20 cellular contexts compared by ENCODE assay signal in genomic region chr14:73250317-73250713, GRCh38. TPM values are rescaled to one million over a fixed set of nuclear protein-coding genes. Genes with fewer than 3 reads are reported as not detected.
DNase-seq lines count a peak whose midpoint lies in the region; ATAC-seq, FAIRE-seq and TF ChIP-seq lines count a peak whose summit lies in the region.
"Had no signal": no experiment of that assay in that cellular context is flagged by ENCODE, and none has a peak within 500 bp of the region (broad histone marks: within the 10 kb centered on the region; RNA-seq: fewer than 3 reads in every experiment).

No MANE protein-coding gene starts in this region.

- WGBS in H1 (ENCODE audit: extremely low coverage in 1 of 2, insufficient coverage in 1 of 2, insufficient read length in 1 of 2, insufficient replicate concordance in 2 of 2, low coverage in 1 of 2, low lambda C conversion rate in 2 of 2, missing lambda C conversion rate in 1 of 2), 2 experiments: 89% methylated on average over 11 of the region's 11 CpGs; no CpG with 5 or more reads in 1 of the 2 experiments
- WGBS in neuronal stem cell (ENCODE audit: extremely low coverage in 2 of 2, insufficient read length in 2 of 2, insufficient replicate concordance in 1 of 2), 2 donors: no CpG with 5 or more reads among the region's 11 CpGs
- WGBS in aorta, 2 donors: 88 to 91% methylated on average over 11 of the region's 11 CpGs

- no peak overlapping the region for H3K4me3 Mint-ChIP-seq in activated CD8-positive, alpha-beta memory T cell treated with anti-CD3 and anti-CD28 coated beads, Interleukin-2, amount 10 ng/mL, durations not matched to agents 7 days and 5 days
- H3K4me3 Mint-ChIP-seq: CD14-positive monocyte; CD4-positive, alpha-beta memory T cell had no signal

- peak overlapping the region in 2 of 11 experiments; percentile 3 to 31; a peak in 1 of 22 replicates for H3K9ac ChIP-seq in BLaER1 treated with 17β-estradiol and CSF1 and Interleukin-3, amounts not matched to agents 10 nM and 100 nM
- H3K9ac ChIP-seq in H1 (replicated peaks in 1 of 4; ENCODE audit: extremely low read depth in 1 of 4, low read depth in 3 of 4, low read length in 3 of 4): no peak overlapping the region
- H3K9ac ChIP-seq in neuronal stem cell (ENCODE audit: low read depth, low read length, poor library complexity): no peak overlapping the region
- H3K9ac ChIP-seq: GM23248 had no signal

- peaks cover 29% of the 10 kb centered on the region for H3K4me1 Mint-ChIP-seq in activated CD8-positive, alpha-beta memory T cell treated with anti-CD3 and anti-CD28 coated beads, Interleukin-2, amount 10 ng/mL, durations not matched to agents 7 days and 5 days

- no peaks in the 10 kb centered on the region; a peak in 1 of 4 replicates for H3K79me2 ChIP-seq in H1 (ENCODE audit: control insufficient read depth in 1 of 2, insufficient read depth in 2 of 2, low read length in 2 of 2)

- TF ChIP-seq CTCF in H1 (IDR thresholded peaks at IDR 0.05; ENCODE audit: control extremely low read depth in 1 of 3, insufficient read depth in 1 of 3, low read depth in 1 of 3, low read length in 3 of 3): no peak

- no peak overlapping the region for H3K27ac Mint-ChIP-seq in activated CD8-positive, alpha-beta memory T cell treated with anti-CD3 and anti-CD28 coated beads, Interleukin-2, amount 10 ng/mL, durations not matched to agents 7 days and 5 days
- H3K27ac Mint-ChIP-seq: CD4-positive, alpha-beta memory T cell; IgD-negative memory B cell had no signal

- no peaks in the 10 kb centered on the region for H3K9me3 ChIP-seq in BLaER1 treated with 17β-estradiol and CSF1 and Interleukin-3, amounts not matched to agents 10 nM and 100 nM (replicated peaks in 1 of 11)
- no peaks in the 10 kb centered on the region for H3K9me3 ChIP-seq in H1 (ENCODE audit: insufficient read depth in 2 of 2, low read depth in 1 of 2, low read length in 1 of 2)
- peaks cover 0 to 2% of the 10 kb centered on the region in 2 donors for H3K9me3 ChIP-seq in neuronal stem cell (replicated peaks in 1 of 2; ENCODE audit: control insufficient read depth in 2 of 2, insufficient read depth in 1 of 2, low read depth in 1 of 2, low read length in 2 of 2)
- H3K9me3 ChIP-seq in aorta (ENCODE audit: control insufficient read depth, low read length): no peaks in the 10 kb centered on the region
- H3K9me3 ChIP-seq: BE2C had no signal

- no peaks in the 10 kb centered on the region for H3K9me3 Mint-ChIP-seq in activated CD8-positive, alpha-beta memory T cell treated with anti-CD3 and anti-CD28 coated beads, Interleukin-2, amount 10 ng/mL, durations not matched to agents 7 days and 5 days (ENCODE audit: low read depth)
- H3K9me3 Mint-ChIP-seq: CD14-positive monocyte; CD4-positive, alpha-beta memory T cell; IgD-negative memory B cell had no signal

- no peak for FAIRE-seq in H1 (lab: Jason Lieb, UNC)
- FAIRE-seq: GM12878, H54 had no signal

- H2BK20ac ChIP-seq in H1 (ENCODE audit: low read length): no peak overlapping the region

- H4K91ac ChIP-seq in H1 (replicated peaks; ENCODE audit: insufficient read length, low read length) (no peak overlapping the region), neuronal stem cell (ENCODE audit: low read depth, low read length, poor library complexity) (no peak overlapping the region)

- CTCF ChIA-PET in H1 (lab: Charles Lee; ENCODE audit: partially characterized antibody): interaction anchor here (1.0 to 2.4 kb wide), 6 partner anchors 8 to 77 kb away, joined by 3 to 10 read pairs (median 4); no protein-coding TSS in a partner anchor
- CTCF ChIA-PET in activated CD8-positive, alpha-beta memory T cell treated with anti-CD3 and anti-CD28 coated beads, Interleukin-2, amount 10 ng/mL, durations not matched to agents 7 days and 5 days (lab: Charles Lee): no interaction called here

- H2BK5ac ChIP-seq in H1 (ENCODE audit: low read depth, low read length) (0 out of 2 replicates have a peak overlapping the region, but pooled peaks have one; percentile 48), neuronal stem cell (ENCODE audit: low read length) (no peak overlapping the region)

- H3K27me3 ChIP-seq in BLaER1 treated with 17β-estradiol and CSF1 and Interleukin-3, amounts not matched to agents 10 nM and 100 nM: peaks cover 4 to 26% (median 24%) of the 10 kb centered on the region in 11 experiments; a peak in 20 of 22 replicates
- H3K27me3 ChIP-seq in H1 (replicated peaks in 1 of 4; ENCODE audit: control insufficient read depth in 3 of 4, extremely low read depth in 1 of 4, insufficient read depth in 3 of 4, low read length in 3 of 4) (no peaks in the 10 kb centered on the region), neuronal stem cell (ENCODE audit: control insufficient read depth in 3 of 3, insufficient read depth in 3 of 3, low read depth in 1 of 3, low read length in 3 of 3) (no peaks in the 10 kb centered on the region), aorta (ENCODE audit: control insufficient read depth in 1 of 2, insufficient read depth in 2 of 2, low read length in 1 of 2) (no peaks in the 10 kb centered on the region)
- H3K27me3 ChIP-seq: BE2C had no signal

- H3K23me2 ChIP-seq in H1 (ENCODE audit: low read depth, low read length): no peaks in the 10 kb centered on the region; the same call in 1 of the 2 replicates

- ATAC-seq in aorta (ENCODE audit: low FRiP score): no peak
- no peak for ATAC-seq in activated CD8-positive, alpha-beta memory T cell treated with anti-CD3 and anti-CD28 coated beads, Interleukin-2, amount 10 ng/mL, durations not matched to agents 7 days and 5 days
- ATAC-seq: GM12878 had no signal

- no peak overlapping the region for H3K56ac ChIP-seq in H1 (replicated peaks; ENCODE audit: insufficient read length, low read depth, low read length)

- no peaks in the 10 kb centered on the region for H3K36me3 ChIP-seq in BLaER1 treated with 17β-estradiol and CSF1 and Interleukin-3, amounts not matched to agents 10 nM and 100 nM
- H3K36me3 ChIP-seq in H1 (ENCODE audit: control insufficient read depth in 2 of 4, insufficient read depth in 4 of 4, low read length in 3 of 4): peaks cover 0 to 11% (median 4%) of the 10 kb centered on the region in 4 experiments; a peak in 5 of 8 replicates
- peaks cover 0 to 18% of the 10 kb centered on the region in 2 donors for H3K36me3 ChIP-seq in neuronal stem cell (replicated peaks in 1 of 2; ENCODE audit: control insufficient read depth in 2 of 2, insufficient read depth in 2 of 2, low read length in 2 of 2)
- H3K36me3 ChIP-seq in aorta (ENCODE audit: control insufficient read depth in 1 of 2, insufficient read depth in 2 of 2, low read length in 1 of 2): no peaks in the 10 kb centered on the region
- H3K36me3 ChIP-seq: BE2C had no signal

- H3K27me3 Mint-ChIP-seq in activated CD8-positive, alpha-beta memory T cell treated with anti-CD3 and anti-CD28 coated beads, Interleukin-2, amount 10 ng/mL, durations not matched to agents 7 days and 5 days: peaks cover 2% of the 10 kb centered on the region

- H4K5ac ChIP-seq in H1 (ENCODE audit: insufficient read length, low read depth, low read length): no peak overlapping the region

- TF ChIP-seq EP300 in H1 (IDR thresholded peaks at IDR 0.05; ENCODE audit: borderline replicate concordance in 1 of 2, low read depth in 2 of 2, low read length in 2 of 2): no peak

- H3K14ac ChIP-seq in H1 (ENCODE audit: insufficient read length): no peak overlapping the region
- no peak overlapping the region for H3K14ac ChIP-seq in neuronal stem cell (ENCODE audit: low read length)

- H2BK12ac ChIP-seq in H1 (ENCODE audit: low read depth, low read length) (no peak overlapping the region), neuronal stem cell (ENCODE audit: low read length) (no peak overlapping the region)

- no peak for TF ChIP-seq RAD21 in H1 (IDR thresholded peaks at IDR 0.05 in 1 of 2, conservative IDR thresholded peaks at IDR 0.05 in 1 of 2; ENCODE audit: low read depth in 2 of 2, low read length in 2 of 2)

- H2BK120ac ChIP-seq in H1 (replicated peaks; ENCODE audit: low read depth, low read length) (no peak overlapping the region), neuronal stem cell (ENCODE audit: low read depth, low read length) (no peak overlapping the region)

- H2BK15ac ChIP-seq in H1 (ENCODE audit: low read length) (no peak overlapping the region), neuronal stem cell (ENCODE audit: low read length) (no peak overlapping the region)

- H3K18ac ChIP-seq in H1 (ENCODE audit: extremely low read depth, low read length) (no peak overlapping the region), neuronal stem cell (ENCODE audit: low read length) (no peak overlapping the region)

- H4K8ac ChIP-seq in H1 (ENCODE audit: extremely low read depth, insufficient read depth, low read length): no peak overlapping the region
- no peak overlapping the region for H4K8ac ChIP-seq in neuronal stem cell (ENCODE audit: low read depth, low read length)

- no peak overlapping the region for H3K4ac ChIP-seq in H1 (replicated peaks; ENCODE audit: insufficient read length, low read depth, low read length)
- H3K4ac ChIP-seq in neuronal stem cell (ENCODE audit: low read length): no peak overlapping the region

- H3K4me2 ChIP-seq in BLaER1 treated with 17β-estradiol and CSF1 and Interleukin-3, amounts not matched to agents 10 nM and 100 nM: peak overlapping the region; percentile 73 to 98 (median 92); a peak in 21 of 22 replicates
- H3K4me2 ChIP-seq in H1 (ENCODE audit: insufficient read depth in 1 of 2, low read depth in 2 of 2, low read length in 2 of 2) (no peak overlapping the region), neuronal stem cell (ENCODE audit: insufficient read depth, low read length, poor library complexity, severe bottlenecking) (no peak overlapping the region)

- no peak overlapping the region for H3K4me3 ChIP-seq in BLaER1 treated with 17β-estradiol and CSF1 and Interleukin-3, amounts not matched to agents 10 nM and 100 nM
- H3K4me3 ChIP-seq in H1 (ENCODE audit: extremely low read depth in 1 of 4, insufficient read depth in 2 of 4, low read depth in 3 of 4, low read length in 4 of 4) (no peak overlapping the region), neuronal stem cell (ENCODE audit: low read length in 2 of 2) (no peak overlapping the region), aorta (ENCODE audit: low read length in 2 of 2) (no peak overlapping the region)
- H3K4me3 ChIP-seq: GM12878, GM23248 had no signal

- H4K20me1 ChIP-seq in BLaER1 treated with 17β-estradiol and CSF1 and Interleukin-3, amounts not matched to agents 10 nM and 100 nM: peaks cover 0 to 14% (median 0%) of the 10 kb centered on the region in 11 experiments; a peak in 5 of 22 replicates
- H4K20me1 ChIP-seq in H1 (replicated peaks in 1 of 2; ENCODE audit: control insufficient read depth in 1 of 2, insufficient read depth in 2 of 2, low read length in 2 of 2): peaks cover 0 to 2% of the 10 kb centered on the region in 2 experiments

- TF ChIP-seq POLR2A in H1 (IDR thresholded peaks at IDR 0.05; ENCODE audit: control extremely low read depth in 1 of 2, low read depth in 2 of 2, low read length in 2 of 2): no peak

- H2AK5ac ChIP-seq in H1 (ENCODE audit: low read depth, low read length) (no peak overlapping the region), neuronal stem cell (ENCODE audit: low read depth, low read length) (peak overlapping the region; percentile 75)

- H3K27ac ChIP-seq in BLaER1 treated with 17β-estradiol and CSF1 and Interleukin-3, amounts not matched to agents 10 nM and 100 nM: no peak overlapping the region
- H3K27ac ChIP-seq in H1 (ENCODE audit: low read depth, low read length) (no peak overlapping the region), neuronal stem cell (replicated peaks; ENCODE audit: low read length) (no peak overlapping the region), aorta (ENCODE audit: low read depth in 1 of 2, low read length in 2 of 2) (no peak overlapping the region)
- H3K27ac ChIP-seq: GM23248 had no signal

- DNase-seq in H1 (ENCODE audit: low read depth in 1 of 2, low spot score in 2 of 2): no peak
- DNase-seq in neuronal stem cell (ENCODE audit: low spot score): no peak
- peak; percentile 21 to 47 for DNase-seq in aorta
- no peak for DNase-seq in activated CD8-positive, alpha-beta memory T cell treated with anti-CD3 and anti-CD28 coated beads, Interleukin-2, amount 10 ng/mL, durations not matched to agents 7 days and 5 days
- no peak for DNase-seq in NCI-H510A treated with DMSO at 0.1 percent for 48 hours (lab: John Stamatoyannopoulos, UW)
- no peak for DNase-seq in SW480 (ENCODE audit: low spot score)
- DNase-seq: BE2C; Calu3; CD4-positive, alpha-beta memory T cell; DND-41; EL; GM23248; HCEC 1CT; KBM-7 had no signal

- intact Hi-C loops in aorta (cut with DNase I): no loop called here

- POLR2A ChIA-PET in H1 (lab: Charles Lee; ENCODE audit: partially characterized antibody): interaction anchor here (0.9 to 4.4 kb wide), 2 partner anchors 9 to 15 kb away, joined by 3 to 21 read pairs; no protein-coding TSS in a partner anchor

- H3K4me1 ChIP-seq in BLaER1 treated with 17β-estradiol and CSF1 and Interleukin-3, amounts not matched to agents 10 nM and 100 nM: peaks cover 53 to 69% (median 66%) of the 10 kb centered on the region in 10 experiments
- H3K4me1 ChIP-seq in H1 (replicated peaks in 1 of 4; ENCODE audit: control insufficient read depth in 3 of 4, insufficient read depth in 4 of 4, low read length in 3 of 4) (peaks cover 0 to under 1% (median 0%) of the 10 kb centered on the region in 4 experiments; a peak in 2 of 7 replicates), neuronal stem cell (ENCODE audit: control insufficient read depth in 2 of 2, insufficient read depth in 1 of 2, low read depth in 1 of 2, low read length in 2 of 2) (peaks cover 0 to 6% of the 10 kb centered on the region in 2 donors), aorta (ENCODE audit: control insufficient read depth in 1 of 2, insufficient read depth in 2 of 2, low read length in 2 of 2) (no peaks in the 10 kb centered on the region)
- H3K4me1 ChIP-seq: BE2C had no signal

- no peak overlapping the region for H3K23ac ChIP-seq in H1 (ENCODE audit: insufficient read length)
- H3K23ac ChIP-seq in neuronal stem cell (ENCODE audit: low read depth, low read length, poor library complexity): peak overlapping the region; percentile 92

- H3K79me1 ChIP-seq in H1 (ENCODE audit: low read depth, low read length) (no peaks in the 10 kb centered on the region), neuronal stem cell (ENCODE audit: low read depth, low read length) (peaks cover 12% of the 10 kb centered on the region)

- H2AFZ ChIP-seq in H1 (ENCODE audit: low read length) (no peak overlapping the region), neuronal stem cell (ENCODE audit: low read length) (peak overlapping the region; percentile 37)
- H2AFZ ChIP-seq: GM23248 had no signal

- no peaks in the 10 kb centered on the region for H3K36me3 Mint-ChIP-seq in activated CD8-positive, alpha-beta memory T cell treated with anti-CD3 and anti-CD28 coated beads, Interleukin-2, amount 10 ng/mL, durations not matched to agents 7 days and 5 days
- H3K36me3 Mint-ChIP-seq: CD14-positive monocyte; CD4-positive, alpha-beta memory T cell; IgD-negative memory B cell had no signal

RNA-seq across cellular contexts. Expression of gene PAPLN, which starts 13.0 kb away (rescaled TPM):
- total RNA-seq in H1 (2021; fragmentation: NEBNext Ultra II Directional; extraction: Animal tissue kit (Norgen Biotek cat#: 25700)): 14.8 and 15.9 TPM in 2 replicates
- polyA plus RNA-seq in H1 (2011; rRNA removed) (25.6 and 33.7 TPM in 2 replicates), aorta (1 to 10 TPM; 3.1 to 9.8 TPM)
- polyA plus RNA-seq in H1 (2011; cell fraction: cytosol; rRNA removed): 34.9 TPM
- polyA plus RNA-seq in H1 (2011; cell fraction: nucleus; rRNA removed): 176 TPM
- 23.8 to 37.0 TPM (median 27.7 TPM) in 4 replicates for polyA plus RNA-seq in H1 (2012, experiment 1 of 2)
- 10.2 TPM for polyA plus RNA-seq in H1 (2012, experiment 2 of 2)
- 4.1 TPM for polyA plus RNA-seq in H1 (2013, experiment 1 of 2)
- polyA plus RNA-seq in H1 (2013, experiment 2 of 2): 3.1 TPM
- polyA minus RNA-seq in H1 (2011; rRNA and poly(A)+ RNA removed): 22.0 and 24.4 TPM in 2 replicates
- 22.1 TPM for polyA minus RNA-seq in H1 (2011; cell fraction: cytosol; rRNA and poly(A)+ RNA removed)
- 58.7 TPM for polyA minus RNA-seq in H1 (2011; cell fraction: nucleus; rRNA and poly(A)+ RNA removed)
- polyA plus RNA-seq in neuronal stem cell (2013, experiment 1 of 2): 15.1 TPM
- 15.7 TPM for polyA plus RNA-seq in neuronal stem cell (2013, experiment 2 of 2)
- total RNA-seq in aorta: 10 to 100 TPM in 1 of 2 donors, 1 to 10 TPM in 1; 5.8 to 21.4 TPM
- 1 to 10 TPM in 1 of 2 experiments, under 1 TPM in 1; 0.73 to 1.8 TPM for total RNA-seq in activated CD8-positive, alpha-beta memory T cell treated with anti-CD3 and anti-CD28 coated beads, Interleukin-2, amount 10 ng/mL, durations not matched to agents 7 days and 5 days
- total RNA-seq: G401 had no signal

Comparison
In these comparisons a context has a peak if more than half of its experiments do, and no peak if none do; other contexts are left out.
1. H3K4me2 ChIP-seq: peak in BLaER1 treated with 17β-estradiol and CSF1 and Interleukin-3, amounts not matched to agents 10 nM and 100 nM (11 of 11); none in H1 (0 of 2) and neuronal stem cell (single experiment).
2. DNase-seq: peak in aorta (2 of 2); none in H1 (0 of 2), neuronal stem cell (single experiment), activated CD8-positive, alpha-beta memory T cell treated with anti-CD3 and anti-CD28 coated beads, Interleukin-2, amount 10 ng/mL, durations not matched to agents 7 days and 5 days (single experiment), NCI-H510A treated with DMSO at 0.1 percent for 48 hours (single experiment) and SW480 (single experiment).